ENCODE assay signal across 17 cellular contexts in genomic region chr12:65889144-65889880, GRCh38.
DNase-seq lines count a peak whose midpoint lies in the region; ATAC-seq and TF ChIP-seq lines count a peak whose summit lies in the region.
"Had no signal": no experiment of that assay in that cellular context is flagged by ENCODE, and none has a peak within 500 bp of the region (broad histone marks: within the 10 kb centered on the region; RNA-seq: fewer than 3 reads in every experiment).

No MANE protein-coding gene starts in this region.

- H3K9me2 ChIP-seq in HCT116 (ENCODE audit: insufficient read depth), result no peaks in the 10 kb centered on the region

- no peaks in the 10 kb centered on the region for H3K27me3 Mint-ChIP-seq in progenitor cell of endocrine pancreas

- no peak overlapping the region for H3K4me3 Mint-ChIP-seq in progenitor cell of endocrine pancreas (ENCODE audit: low read depth)
- H3K4me3 Mint-ChIP-seq: B cell; CD4-positive, alpha-beta T cell had no signal

- H3K9me3 Mint-ChIP-seq in progenitor cell of endocrine pancreas (ENCODE audit: low read depth), result no peaks in the 10 kb centered on the region
- H3K9me3 Mint-ChIP-seq: CD4-positive, alpha-beta T cell had no signal

- H2BK120ac ChIP-seq in mesenchymal stem cell (ENCODE audit: low read depth, low read length), result no peak overlapping the region

- H3K4me2 ChIP-seq in HCT116 (ENCODE audit: low read length) (peak overlapping the region; percentile 59), mesenchymal stem cell (ENCODE audit: low read length, poor library complexity, severe bottlenecking) (no peak overlapping the region)
- H3K4me2 ChIP-seq: PC-9 had no signal

- peaks cover 50% of the 10 kb centered on the region for H3K4me1 Mint-ChIP-seq in progenitor cell of endocrine pancreas (ENCODE audit: low read depth)
- H3K4me1 Mint-ChIP-seq: B cell had no signal

- RAD21 ChIA-PET in HCT116 (lab: Charles Lee; ENCODE audit: low non-redundant PET in 1 of 2, low total read pairs in 2 of 2, uncharacterized antibody in 2 of 2, unreplicated experiment in 2 of 2), result interaction anchor here in 1 of 2 experiments (0.7 kb wide), 1 partner anchor 171 kb away, joined by 9 read pairs; no protein-coding TSS in a partner anchor

- no peaks in the 10 kb centered on the region for H3K9me3 ChIP-seq in HCT116 (ENCODE audit: control insufficient read depth in 1 of 2, insufficient read depth in 1 of 2, low read depth in 1 of 2, low read length in 2 of 2)
- no peaks in the 10 kb centered on the region for H3K9me3 ChIP-seq in RWPE2 (ENCODE audit: severe bottlenecking)
- H3K9me3 ChIP-seq in mesenchymal stem cell (ENCODE audit: control insufficient read depth, low read length), result no peaks in the 10 kb centered on the region

- H3K4me3 ChIP-seq in HCT116 (replicated peaks in 1 of 2; ENCODE audit: low read depth in 1 of 2, low read length in 2 of 2), result no peak overlapping the region
- no peak overlapping the region for H3K4me3 ChIP-seq in RWPE2 (ENCODE audit: severe bottlenecking)
- H3K4me3 ChIP-seq in mesenchymal stem cell (ENCODE audit: insufficient read depth in 1 of 2, low read depth in 1 of 2, low read length in 2 of 2), result no peak overlapping the region
- no peak overlapping the region for H3K4me3 ChIP-seq in foreskin fibroblast (ENCODE audit: low read depth in 1 of 2, low read length in 2 of 2)
- H3K4me3 ChIP-seq: PC-9 had no signal

- intact Hi-C loops in HCT116 (cut with micrococcal nuclease), result no loop called here

- no peak for TF ChIP-seq CTCF in HCT116 (IDR thresholded peaks at IDR 0.05 in 2 of 3, conservative IDR thresholded peaks at IDR 0.05 in 1 of 3; ENCODE audit: borderline replicate concordance in 1 of 3, insufficient read depth in 1 of 3, low read depth in 2 of 3, low read length in 2 of 3)
- TF ChIP-seq CTCF in RWPE2 (IDR thresholded peaks at IDR 0.05; ENCODE audit: poor library complexity, severe bottlenecking), result no peak
- no peak for TF ChIP-seq CTCF in progenitor cell of endocrine pancreas (IDR thresholded peaks at IDR 0.05; ENCODE audit: unreplicated experiment)
- TF ChIP-seq CTCF in foreskin fibroblast (IDR thresholded peaks at IDR 0.05; ENCODE audit: low read depth, low read length), result no peak

- H3K23ac ChIP-seq in mesenchymal stem cell (ENCODE audit: low read length in 2 of 2), result no peak overlapping the region

- H3K36me3 Mint-ChIP-seq in progenitor cell of endocrine pancreas (ENCODE audit: insufficient read depth), result peaks cover 16% of the 10 kb centered on the region

- CTCF ChIA-PET in HCT116 (lab: Charles Lee), result no interaction called here

- TF ChIP-seq RAD21 in HCT116 (IDR thresholded peaks at IDR 0.05; ENCODE audit: low read depth), result no peak

- peaks cover 14% of the 10 kb centered on the region; the same call in 1 of the 2 replicates for H4K20me1 ChIP-seq in HCT116 (ENCODE audit: insufficient read depth)

- H3K27me3 ChIP-seq in HCT116 (ENCODE audit: insufficient read depth, low read length) (no peaks in the 10 kb centered on the region), RWPE2 (ENCODE audit: insufficient read depth, poor library complexity, severe bottlenecking) (no peaks in the 10 kb centered on the region), mesenchymal stem cell (ENCODE audit: control insufficient read depth in 1 of 2, insufficient read depth in 1 of 2, low read length in 2 of 2) (no peaks in the 10 kb centered on the region)

- no peak overlapping the region for H2BK5ac ChIP-seq in mesenchymal stem cell (ENCODE audit: low read depth, low read length, poor library complexity, severe bottlenecking)

- H3K36me3 ChIP-seq in HCT116 (ENCODE audit: control insufficient read depth in 1 of 2, insufficient read depth in 2 of 2, low read length in 2 of 2) (peaks cover 0 to 2% of the 10 kb centered on the region in 2 experiments; a peak in 1 of 4 replicates), RWPE2 (ENCODE audit: low read depth) (peaks cover 83% of the 10 kb centered on the region), mesenchymal stem cell (ENCODE audit: control insufficient read depth in 1 of 2, insufficient read depth in 2 of 2, low read depth in 1 of 2, low read length in 2 of 2) (peaks cover 8 to 37% of the 10 kb centered on the region in 2 experiments)

- TF ChIP-seq POLR2A in HCT116 (IDR thresholded peaks at IDR 0.05; ENCODE audit: borderline replicate concordance, extremely low read depth, insufficient read depth, insufficient read length), result no peak

- POLR2A ChIA-PET in HCT116 (lab: Charles Lee), result interaction anchor here (0.6 kb wide), 1 partner anchor 24 kb away, joined by 3 read pairs; no protein-coding TSS in a partner anchor

- no TSS peak for BruUV-seq in HCT116 (replicated peaks; lab: Mats Ljungman, UMichigan)

- H4K8ac ChIP-seq in mesenchymal stem cell (ENCODE audit: low read length), result no peak overlapping the region

- H3K27ac ChIP-seq in HCT116 (ENCODE audit: low read depth, low read length), result peak overlapping the region; percentile 83
- peak overlapping the region; percentile 92 for H3K27ac ChIP-seq in RWPE2 (ENCODE audit: poor library complexity, severe bottlenecking)
- peak overlapping the region; percentile 60 for H3K27ac ChIP-seq in mesenchymal stem cell (ENCODE audit: low read length, poor library complexity, severe bottlenecking)
- H3K27ac ChIP-seq: PC-9 had no signal

- WGBS in mesenchymal stem cell, result 100% methylated on average over 1 of the region's 5 CpGs

- no peak overlapping the region for H2AK5ac ChIP-seq in mesenchymal stem cell (ENCODE audit: low read length, severe bottlenecking)

- no peak overlapping the region for H4K91ac ChIP-seq in mesenchymal stem cell (ENCODE audit: low read length)

- H3K18ac ChIP-seq in mesenchymal stem cell (ENCODE audit: low read depth in 1 of 2, low read length in 2 of 2), result peak overlapping the region in 1 of 2 experiments; percentile 57

- H3K4ac ChIP-seq in mesenchymal stem cell (ENCODE audit: low read depth in 1 of 2, low read length in 2 of 2), result no peak overlapping the region

- H3K4me1 ChIP-seq in HCT116 (ENCODE audit: control insufficient read depth in 1 of 2, insufficient read depth in 2 of 2, low read length in 2 of 2), result peaks cover 96 to 98% of the 10 kb centered on the region in 2 experiments
- H3K4me1 ChIP-seq in RWPE2 (ENCODE audit: insufficient read depth, poor library complexity, severe bottlenecking), result peaks cover 87% of the 10 kb centered on the region
- H3K4me1 ChIP-seq in mesenchymal stem cell (ENCODE audit: control insufficient read depth, insufficient read depth, low read depth, low read length), result peaks cover 17% of the 10 kb centered on the region

- DNase-seq in HCT116 (ENCODE audit: low read depth, low spot score) (no peak), RWPE2 (ENCODE audit: low spot score) (no peak), mesenchymal stem cell (no peak), progenitor cell of endocrine pancreas (ENCODE audit: low spot score, unreplicated experiment) (no peak), foreskin fibroblast (no peak), NCI-H146 treated with DMSO at 0.1 percent for 48 hours (lab: John Stamatoyannopoulos, UW; ENCODE audit: unreplicated experiment) (no peak)
- DNase-seq: Calu3; CD4-positive, alpha-beta T cell; H7; KBM-7; NCI-H1436; NCI-H2081; NCI-H774; PC-9 had no signal

- H3K79me2 ChIP-seq in HCT116 (ENCODE audit: insufficient read depth, low read length), result peaks cover 99% of the 10 kb centered on the region

- H2BK12ac ChIP-seq in mesenchymal stem cell (ENCODE audit: low read length in 2 of 2), result no peak overlapping the region

- H2BK15ac ChIP-seq in mesenchymal stem cell (ENCODE audit: low read depth, poor library complexity, severe bottlenecking), result no peak overlapping the region

- peak overlapping the region; percentile 8; the same call in 1 of the 2 replicates for H3K9ac ChIP-seq in HCT116 (ENCODE audit: low read length)
- H3K9ac ChIP-seq in mesenchymal stem cell (ENCODE audit: low read length), result peak overlapping the region; percentile 27

- no peaks in the 10 kb centered on the region for H3K79me1 ChIP-seq in mesenchymal stem cell (replicated peaks; ENCODE audit: low read length, poor library complexity, severe bottlenecking)

- ATAC-seq in HCT116 (no peak), RWPE2 (ENCODE audit: low read depth) (no peak), HG03045 (IDR thresholded peaks at IDR 0.05; ENCODE audit: unreplicated experiment) (no peak)
- ATAC-seq: Right ventricle myocardium inferior had no signal

- peak overlapping the region; percentile 90 for H3K27ac Mint-ChIP-seq in progenitor cell of endocrine pancreas
- H3K27ac Mint-ChIP-seq: B cell; CD4-positive, alpha-beta T cell had no signal

- H2AFZ ChIP-seq in HCT116 (ENCODE audit: low read depth, low read length, poor library complexity, severe bottlenecking) (no peak overlapping the region), mesenchymal stem cell (ENCODE audit: low read depth, low read length) (no peak overlapping the region)
- H2AFZ ChIP-seq: PC-9 had no signal

- no peak overlapping the region for H3K14ac ChIP-seq in mesenchymal stem cell (ENCODE audit: low read length in 2 of 2)

TF ChIP-seq in HCT116, 20 proteins besides CTCF, POLR2A, EP300 and RAD21 (continues in another document):
- TF ChIP-seq ZFX (IDR thresholded peaks at IDR 0.05), result no peak
- TF ChIP-seq ZBTB33 (IDR thresholded peaks at IDR 0.05; ENCODE audit: extremely low read depth, insufficient replicate concordance, low read length), result no peak
